1 cellular context compared by ENCODE assay signal in genomic region chrX:21047034-21047455, GRCh38.
TF ChIP-seq lines count a peak whose summit lies in the region.

No MANE protein-coding gene starts in this region.

TF ChIP-seq in GM23338, 12 proteins besides CTCF, POLR2A, EP300 and RAD21 (continued from another document):
- TF ChIP-seq, protein P1, sequence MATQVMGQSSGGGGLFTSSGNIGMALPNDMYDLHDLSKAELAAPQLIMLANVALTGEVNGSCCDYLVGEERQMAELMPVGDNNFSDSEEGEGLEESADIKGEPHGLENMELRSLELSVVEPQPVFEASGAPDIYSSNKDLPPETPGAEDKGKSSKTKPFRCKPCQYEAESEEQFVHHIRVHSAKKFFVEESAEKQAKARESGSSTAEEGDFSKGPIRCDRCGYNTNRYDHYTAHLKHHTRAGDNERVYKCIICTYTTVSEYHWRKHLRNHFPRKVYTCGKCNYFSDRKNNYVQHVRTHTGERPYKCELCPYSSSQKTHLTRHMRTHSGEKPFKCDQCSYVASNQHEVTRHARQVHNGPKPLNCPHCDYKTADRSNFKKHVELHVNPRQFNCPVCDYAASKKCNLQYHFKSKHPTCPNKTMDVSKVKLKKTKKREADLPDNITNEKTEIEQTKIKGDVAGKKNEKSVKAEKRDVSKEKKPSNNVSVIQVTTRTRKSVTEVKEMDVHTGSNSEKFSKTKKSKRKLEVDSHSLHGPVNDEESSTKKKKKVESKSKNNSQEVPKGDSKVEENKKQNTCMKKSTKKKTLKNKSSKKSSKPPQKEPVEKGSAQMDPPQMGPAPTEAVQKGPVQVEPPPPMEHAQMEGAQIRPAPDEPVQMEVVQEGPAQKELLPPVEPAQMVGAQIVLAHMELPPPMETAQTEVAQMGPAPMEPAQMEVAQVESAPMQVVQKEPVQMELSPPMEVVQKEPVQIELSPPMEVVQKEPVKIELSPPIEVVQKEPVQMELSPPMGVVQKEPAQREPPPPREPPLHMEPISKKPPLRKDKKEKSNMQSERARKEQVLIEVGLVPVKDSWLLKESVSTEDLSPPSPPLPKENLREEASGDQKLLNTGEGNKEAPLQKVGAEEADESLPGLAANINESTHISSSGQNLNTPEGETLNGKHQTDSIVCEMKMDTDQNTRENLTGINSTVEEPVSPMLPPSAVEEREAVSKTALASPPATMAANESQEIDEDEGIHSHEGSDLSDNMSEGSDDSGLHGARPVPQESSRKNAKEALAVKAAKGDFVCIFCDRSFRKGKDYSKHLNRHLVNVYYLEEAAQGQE (IDR thresholded peaks at IDR 0.05; ENCODE audit: unreplicated experiment), result no peak
- no peak for TF ChIP-seq POLR2AphosphoS5 (IDR thresholded peaks at IDR 0.05; ENCODE audit: low read depth)
- no peak for TF ChIP-seq EZH2 (IDR thresholded peaks at IDR 0.05; ENCODE audit: low read depth, unreplicated experiment)
- TF ChIP-seq CREB1 (CRISPR knock-in tag; IDR thresholded peaks at IDR 0.05; ENCODE audit: low read depth), result no peak
- no peak for TF ChIP-seq STAT1 (IDR thresholded peaks at IDR 0.05; ENCODE audit: unreplicated experiment)
- no peak; the same call in 1 of the 2 replicates for TF ChIP-seq ETS1 (IDR thresholded peaks at IDR 0.05)
- TF ChIP-seq NANOG (IDR thresholded peaks at IDR 0.05; ENCODE audit: borderline replicate concordance), result peak; percentile 85
- TF ChIP-seq EZH2phosphoT487 (IDR thresholded peaks at IDR 0.05; ENCODE audit: unreplicated experiment), result no peak
